ENCODE assay signal across 9 cellular contexts in genomic region chr9:95506438-95506691, GRCh38. TPM values are rescaled to one million over a fixed set of nuclear protein-coding genes. Genes with fewer than 3 reads are reported as not detected.
DNase-seq lines count a peak whose midpoint lies in the region; ATAC-seq and TF ChIP-seq lines count a peak whose summit lies in the region.
"Had no signal": no experiment of that assay in that cellular context is flagged by ENCODE, and none has a peak within 500 bp of the region (broad histone marks: within the 10 kb centered on the region; RNA-seq: fewer than 3 reads in every experiment).

No MANE protein-coding gene starts in this region.

- H3K4me3 Mint-ChIP-seq in mesothelial cell of epicardium: peak overlapping the region; percentile 95

- CTCF ChIA-PET in HEK293 (lab: Yijun Ruan, JAX): no interaction called here

- no peaks in the 10 kb centered on the region for H3K27me3 Mint-ChIP-seq in mesothelial cell of epicardium (ENCODE audit: low read depth)

- H3K9ac ChIP-seq in duodenal mucosa (ENCODE audit: low read depth in 1 of 2, low read length in 2 of 2): peak overlapping the region; percentile 66 to 85

- H3K4me3 ChIP-seq in HEK293 (ENCODE audit: low read depth, low read length) (peak overlapping the region; percentile 81), duodenal mucosa (ENCODE audit: low read depth in 1 of 2, low read length in 2 of 2) (peak overlapping the region; percentile 75 to 88)

- DNase-seq in NCI-H1092 treated with DMSO at 0.1 percent for 48 hours (lab: John Stamatoyannopoulos, UW) (peak; percentile 46), NCI-H1092 (lab: John Stamatoyannopoulos, UW) (no peak), RPMI8226 (peak; percentile 48), mesothelial cell of epicardium (ENCODE audit: low spot score in 2 of 2, unreplicated experiment in 2 of 2) (no peak), NCI-H187 (lab: John Stamatoyannopoulos, UW) (no peak)
- DNase-seq: DND-41 had no signal

- peak overlapping the region; percentile 94 for H3K27ac Mint-ChIP-seq in mesothelial cell of epicardium

- H3K9me3 Mint-ChIP-seq in mesothelial cell of epicardium: no peaks in the 10 kb centered on the region

- H3K27me3 ChIP-seq in duodenal mucosa (ENCODE audit: control insufficient read depth in 1 of 2, insufficient read depth in 2 of 2, low read length in 2 of 2): no peaks in the 10 kb centered on the region

- no peaks in the 10 kb centered on the region for H3K9me3 ChIP-seq in HEK293 (ENCODE audit: control insufficient read depth, insufficient read depth, low read depth, low read length)
- H3K9me3 ChIP-seq in duodenal mucosa (ENCODE audit: control insufficient read depth in 1 of 2, low read length in 2 of 2): no peaks in the 10 kb centered on the region

- H3K4me1 ChIP-seq in HEK293 (ENCODE audit: control insufficient read depth, insufficient read depth, low read length) (no peaks in the 10 kb centered on the region), duodenal mucosa (ENCODE audit: control insufficient read depth in 1 of 2, insufficient read depth in 2 of 2, low read length in 2 of 2) (peaks cover 9 to 17% of the 10 kb centered on the region in 2 donors)

- TF ChIP-seq CTCF in HEK293 (tag by site-specific recombination; IDR thresholded peaks at IDR 0.05): no peak
- no peak for TF ChIP-seq CTCF in mesothelial cell of epicardium (IDR thresholded peaks at IDR 0.05; ENCODE audit: unreplicated experiment)

- POLR2A ChIA-PET in HEK293 (lab: Yijun Ruan, JAX): interaction anchor here (1.4 kb wide), 1 partner anchor 124 kb away, joined by 4 read pairs; no protein-coding TSS in a partner anchor

- peaks cover 0 to 8% of the 10 kb centered on the region in 2 experiments; a peak in 1 of 3 replicates for H3K36me3 ChIP-seq in HEK293 (ENCODE audit: control insufficient read depth in 2 of 2, insufficient read depth in 1 of 2, low read length in 2 of 2)
- H3K36me3 ChIP-seq in duodenal mucosa (ENCODE audit: control insufficient read depth in 1 of 2, insufficient read depth in 2 of 2, low read length in 2 of 2): no peaks in the 10 kb centered on the region

- no peak for ATAC-seq in GM19395 (IDR thresholded peaks at IDR 0.05; ENCODE audit: unreplicated experiment)

- H3K27ac ChIP-seq in HEK293 (ENCODE audit: extremely low read depth, low read depth, low read length): peak overlapping the region; percentile 99
- peak overlapping the region; percentile 71 for H3K27ac ChIP-seq in duodenal mucosa (ENCODE audit: low read depth, low read length)

- H3K36me3 Mint-ChIP-seq in mesothelial cell of epicardium: no peaks in the 10 kb centered on the region

- H3K4me1 Mint-ChIP-seq in mesothelial cell of epicardium: peaks cover 38% of the 10 kb centered on the region

TF ChIP-seq in HEK293, 187 proteins besides CTCF, POLR2A, EP300 and RAD21:
- TF ChIP-seq ZNF416 (tag by site-specific recombination; IDR thresholded peaks at IDR 0.05) (no peak), ZBTB8A (tag by site-specific recombination; IDR thresholded peaks at IDR 0.05) (0 out of 2 replicates have a peak, but pooled peaks have one; percentile 20), MYNN (tag by site-specific recombination; IDR thresholded peaks at IDR 0.05; ENCODE audit: borderline replicate concordance) (peak; percentile 66; the same call in 1 of the 2 replicates), ZNF335 (tag by site-specific recombination; conservative IDR thresholded peaks at IDR 0.05) (0 out of 2 replicates have a peak, but pooled peaks have one; percentile 4)

RNA-seq across cellular contexts. Expression of gene PTCH1, which starts 10.4 kb away (rescaled TPM):
- total RNA-seq in mesothelial cell of epicardium: 29.9 to 36.3 TPM (median 36.1 TPM) in 3 replicates

Comparison
In these comparisons a context has a peak if more than half of its experiments do, and no peak if none do; other contexts are left out.
1. DNase-seq: peak in NCI-H1092 treated with DMSO at 0.1 percent for 48 hours (single experiment) and RPMI8226 (single experiment); none in NCI-H1092 (single experiment), mesothelial cell of epicardium (0 of 2) and NCI-H187 (0 of 2).